2 cellular contexts compared by ENCODE assay signal in the genomic region with DNA sequence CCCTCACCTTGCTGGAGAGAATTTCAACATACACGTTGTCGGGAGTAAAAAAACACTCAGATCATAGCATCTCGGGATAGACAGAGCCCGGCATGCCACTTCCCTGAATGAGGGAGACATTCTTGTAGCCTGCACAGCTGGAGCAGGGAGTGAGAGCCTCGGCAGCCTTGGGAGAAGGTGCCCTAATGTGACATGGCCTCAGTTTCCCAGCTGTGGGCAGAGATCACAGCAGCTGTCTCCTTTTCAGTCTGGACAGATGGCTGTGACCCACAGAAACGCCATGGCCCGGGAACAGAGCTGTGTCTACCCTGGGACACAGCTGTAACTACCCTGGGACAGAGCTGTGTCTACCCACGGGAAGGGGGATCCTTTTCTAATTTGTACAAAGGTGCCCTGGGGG.
A peak's percentile ranks its signal among the peaks of the same experiment; 100 is the strongest.
TF ChIP-seq lines count a peak whose summit lies in the region.

No MANE protein-coding gene starts in this region.

TF ChIP-seq in K562, 482 proteins besides CTCF, POLR2A, EP300 and RAD21:
- TF ChIP-seq, protein P1, sequence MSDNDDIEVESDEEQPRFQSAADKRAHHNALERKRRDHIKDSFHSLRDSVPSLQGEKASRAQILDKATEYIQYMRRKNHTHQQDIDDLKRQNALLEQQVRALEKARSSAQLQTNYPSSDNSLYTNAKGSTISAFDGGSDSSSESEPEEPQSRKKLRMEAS (CRISPR knock-in tag; IDR thresholded peaks at IDR 0.05) = 0 out of 2 replicates have a peak, but pooled peaks have one; percentile 1
- TF ChIP-seq SOX6 (IDR thresholded peaks at IDR 0.05) = no peak
- no peak for TF ChIP-seq TCFL5 (CRISPR knock-in tag; conservative IDR thresholded peaks at IDR 0.05)

TF ChIP-seq in SK-N-SH treated with all-trans-retinoic acid at 6 μM for 48 hours, 23 proteins besides CTCF, POLR2A, EP300 and RAD21 (continued from another document):
- no peak for TF ChIP-seq CSDC2 (CRISPR knock-in tag; IDR thresholded peaks at IDR 0.05)
- TF ChIP-seq ZNF565 (CRISPR knock-in tag; conservative IDR thresholded peaks at IDR 0.05; ENCODE audit: low read depth) = no peak
- TF ChIP-seq, protein P2, sequence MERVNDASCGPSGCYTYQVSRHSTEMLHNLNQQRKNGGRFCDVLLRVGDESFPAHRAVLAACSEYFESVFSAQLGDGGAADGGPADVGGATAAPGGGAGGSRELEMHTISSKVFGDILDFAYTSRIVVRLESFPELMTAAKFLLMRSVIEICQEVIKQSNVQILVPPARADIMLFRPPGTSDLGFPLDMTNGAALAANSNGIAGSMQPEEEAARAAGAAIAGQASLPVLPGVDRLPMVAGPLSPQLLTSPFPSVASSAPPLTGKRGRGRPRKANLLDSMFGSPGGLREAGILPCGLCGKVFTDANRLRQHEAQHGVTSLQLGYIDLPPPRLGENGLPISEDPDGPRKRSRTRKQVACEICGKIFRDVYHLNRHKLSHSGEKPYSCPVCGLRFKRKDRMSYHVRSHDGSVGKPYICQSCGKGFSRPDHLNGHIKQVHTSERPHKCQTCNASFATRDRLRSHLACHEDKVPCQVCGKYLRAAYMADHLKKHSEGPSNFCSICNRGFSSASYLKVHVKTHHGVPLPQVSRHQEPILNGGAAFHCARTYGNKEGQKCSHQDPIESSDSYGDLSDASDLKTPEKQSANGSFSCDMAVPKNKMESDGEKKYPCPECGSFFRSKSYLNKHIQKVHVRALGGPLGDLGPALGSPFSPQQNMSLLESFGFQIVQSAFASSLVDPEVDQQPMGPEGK (CRISPR knock-in tag; IDR thresholded peaks at IDR 0.05; ENCODE audit: borderline replicate concordance) = no peak
- no peak for TF ChIP-seq ARNTL (CRISPR knock-in tag; IDR thresholded peaks at IDR 0.05; ENCODE audit: borderline replicate concordance, low read depth)
TF ChIP-seq in SK-N-SH treated with all-trans-retinoic acid at 6 μM for 48 hours: peak in this region for 0.
